1 cellular context compared by ENCODE assay signal in the genomic region with DNA sequence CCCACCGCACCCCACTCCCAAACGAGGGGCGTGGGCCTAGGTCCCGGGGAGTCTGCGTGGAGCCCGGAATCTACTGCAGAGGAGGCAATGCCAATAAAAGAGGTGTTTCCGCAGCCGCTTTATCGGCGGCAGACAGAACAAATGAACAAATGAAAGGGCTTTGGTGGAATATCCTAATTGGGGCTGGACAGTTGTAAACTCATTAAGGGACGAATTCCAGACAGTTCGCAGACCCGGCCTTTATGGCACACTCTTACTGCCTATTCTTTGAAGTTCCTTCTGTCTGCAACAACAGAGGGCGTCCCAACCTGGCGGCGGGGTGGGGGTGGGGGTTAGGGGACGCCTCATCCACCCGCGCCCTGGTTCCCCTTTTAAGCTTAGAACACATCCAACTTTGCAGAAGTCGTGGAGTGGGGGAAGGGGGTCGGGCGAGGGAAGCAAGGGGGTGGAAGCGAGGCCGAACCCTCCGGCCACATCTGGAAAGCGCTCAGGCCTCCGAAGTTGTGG.
TF ChIP-seq lines count a peak whose summit lies in the region.

No MANE protein-coding gene starts in this region.

TF ChIP-seq in IMR-90, 13 proteins besides CTCF, POLR2A, EP300 and RAD21 (continued from another document):
- TF ChIP-seq MAFK (IDR thresholded peaks at IDR 0.05; ENCODE audit: low read depth, low read length) (no peak), FOS (IDR thresholded peaks at IDR 0.05; ENCODE audit: low read depth, low read length) (no peak), SMC3 (IDR thresholded peaks at IDR 0.05; ENCODE audit: low read depth, low read length) (no peak), USF2 (IDR thresholded peaks at IDR 0.05; ENCODE audit: low read depth, low read length) (no peak), RCOR1 (IDR thresholded peaks at IDR 0.05; ENCODE audit: insufficient replicate concordance, low read length) (no peak), CHD1 (IDR thresholded peaks at IDR 0.05; ENCODE audit: low read depth, low read length) (no peak)
- TF ChIP-seq, protein P1, sequence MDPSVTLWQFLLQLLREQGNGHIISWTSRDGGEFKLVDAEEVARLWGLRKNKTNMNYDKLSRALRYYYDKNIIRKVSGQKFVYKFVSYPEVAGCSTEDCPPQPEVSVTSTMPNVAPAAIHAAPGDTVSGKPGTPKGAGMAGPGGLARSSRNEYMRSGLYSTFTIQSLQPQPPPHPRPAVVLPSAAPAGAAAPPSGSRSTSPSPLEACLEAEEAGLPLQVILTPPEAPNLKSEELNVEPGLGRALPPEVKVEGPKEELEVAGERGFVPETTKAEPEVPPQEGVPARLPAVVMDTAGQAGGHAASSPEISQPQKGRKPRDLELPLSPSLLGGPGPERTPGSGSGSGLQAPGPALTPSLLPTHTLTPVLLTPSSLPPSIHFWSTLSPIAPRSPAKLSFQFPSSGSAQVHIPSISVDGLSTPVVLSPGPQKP (IDR thresholded peaks at IDR 0.05; ENCODE audit: borderline replicate concordance, low read depth, low read length): no peak
